Comparison of ENCODE assay signal across 12 cellular contexts in the genomic region with DNA sequence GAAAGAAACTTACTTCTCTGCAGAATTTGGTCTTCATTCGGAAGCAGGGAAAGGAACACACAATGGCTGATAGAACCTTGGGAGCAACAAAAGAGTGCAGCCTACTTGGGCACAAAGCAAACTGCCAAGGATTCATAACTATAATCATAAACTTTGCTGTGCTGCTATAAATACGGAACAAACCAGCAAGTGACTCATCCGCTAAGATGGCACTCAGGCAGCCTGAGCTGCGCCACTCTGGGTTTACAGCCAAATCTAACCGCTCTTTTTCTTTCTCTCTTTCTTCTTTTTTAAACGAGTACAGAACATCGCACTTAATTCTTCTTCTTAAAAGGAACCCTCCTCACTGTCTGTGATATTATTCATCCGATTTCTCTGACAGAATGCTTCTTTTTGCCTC.
DNase-seq lines count a peak whose midpoint lies in the region; ATAC-seq and TF ChIP-seq lines count a peak whose summit lies in the region.
"Had no signal": no experiment of that assay in that cellular context is flagged by ENCODE, and none has a peak within 500 bp of the region (broad histone marks: within the 10 kb centered on the region; RNA-seq: fewer than 3 reads in every experiment).

No MANE protein-coding gene starts in this region.

- intact Hi-C loops in left colon (cut with DNase I, micrococcal nuclease), result no loop called here

- H3K27me3 Mint-ChIP-seq in immature natural killer cell (ENCODE audit: low read depth in 3 of 3), result peaks cover 1 to 3% (median 3%) of the 10 kb centered on the region in 3 donors

- H3K9me3 Mint-ChIP-seq in immature natural killer cell, result peaks cover 0 to 2% (median 0%) of the 10 kb centered on the region in 6 donors
- H3K9me3 Mint-ChIP-seq: activated naive CD4-positive, alpha-beta T cell treated with anti-CD3 and anti-CD28 coated beads, Interleukin-2, amount 50 U/mL, for 24 hours; stimulated activated naive CD8-positive, alpha-beta T cell treated with anti-CD3 and anti-CD28 coated beads, Interleukin-15, Interleukin-2, amounts not matched to agents 100 ng/mL and 50 ng/mL, for 24 hours had no signal

- ATAC-seq in GM18868 (IDR thresholded peaks at IDR 0.05; ENCODE audit: unreplicated experiment), result peak; percentile 40
- peak; percentile 54; the same call in 2 of the 3 replicates for ATAC-seq in SK-N-SH treated with all-trans-retinoic acid at 6 μM for 48 hours
- peak; percentile 96 for ATAC-seq in left colon
- ATAC-seq in HG03571 (IDR thresholded peaks at IDR 0.05; ENCODE audit: unreplicated experiment), result no peak
- ATAC-seq in GM21360 (IDR thresholded peaks at IDR 0.05; ENCODE audit: unreplicated experiment), result no peak

- DNase-seq in AG08396 (ENCODE audit: low spot score) (peak; percentile 34), left colon (peak in 1 of 2 donors; percentile 18), immature natural killer cell (no peak), NAMALWA (ENCODE audit: low spot score) (no peak)
- DNase-seq: OCI-M1; stimulated activated CD4-positive, alpha-beta T cell treated with anti-CD3 and anti-CD28 coated beads, Interleukin-4, amount 100 ng/mL, for 1 hour had no signal

- H3K27ac Mint-ChIP-seq in immature natural killer cell, result no peak overlapping the region
- H3K27ac Mint-ChIP-seq: activated naive CD4-positive, alpha-beta T cell treated with anti-CD3 and anti-CD28 coated beads, Interleukin-2, amount 50 U/mL, for 24 hours had no signal

- H3K36me3 Mint-ChIP-seq in immature natural killer cell, result no peaks in the 10 kb centered on the region
- H3K36me3 Mint-ChIP-seq: activated naive CD4-positive, alpha-beta T cell treated with anti-CD3 and anti-CD28 coated beads, Interleukin-2, amount 50 U/mL, for 24 hours had no signal

- no peak overlapping the region for H3K4me3 Mint-ChIP-seq in immature natural killer cell
- H3K4me3 Mint-ChIP-seq: activated naive CD4-positive, alpha-beta T cell treated with anti-CD3 and anti-CD28 coated beads, Interleukin-2, amount 50 U/mL, for 24 hours; stimulated activated naive CD8-positive, alpha-beta T cell treated with anti-CD3 and anti-CD28 coated beads, Interleukin-15, Interleukin-2, amounts not matched to agents 100 ng/mL and 50 ng/mL, for 24 hours had no signal

- no peaks in the 10 kb centered on the region for H3K4me1 Mint-ChIP-seq in immature natural killer cell
- H3K4me1 Mint-ChIP-seq: activated naive CD4-positive, alpha-beta T cell treated with anti-CD3 and anti-CD28 coated beads, Interleukin-2, amount 50 U/mL, for 24 hours had no signal

TF ChIP-seq in SK-N-SH treated with all-trans-retinoic acid at 6 μM for 48 hours, 23 proteins besides CTCF, POLR2A, EP300 and RAD21:
- TF ChIP-seq PPARA (CRISPR knock-in tag; IDR thresholded peaks at IDR 0.05; ENCODE audit: borderline replicate concordance) (no peak), ESRRG (CRISPR knock-in tag; IDR thresholded peaks at IDR 0.05) (no peak)

Comparison
In these comparisons a context has a peak if more than half of its experiments do, and no peak if none do; other contexts are left out.
1. ATAC-seq: peak in GM18868 (single experiment), SK-N-SH treated with all-trans-retinoic acid at 6 μM for 48 hours (single experiment) and left colon (single experiment); none in HG03571 (single experiment) and GM21360 (single experiment).